Comparison of ENCODE assay signal across 22 cellular contexts in the genomic region with DNA sequence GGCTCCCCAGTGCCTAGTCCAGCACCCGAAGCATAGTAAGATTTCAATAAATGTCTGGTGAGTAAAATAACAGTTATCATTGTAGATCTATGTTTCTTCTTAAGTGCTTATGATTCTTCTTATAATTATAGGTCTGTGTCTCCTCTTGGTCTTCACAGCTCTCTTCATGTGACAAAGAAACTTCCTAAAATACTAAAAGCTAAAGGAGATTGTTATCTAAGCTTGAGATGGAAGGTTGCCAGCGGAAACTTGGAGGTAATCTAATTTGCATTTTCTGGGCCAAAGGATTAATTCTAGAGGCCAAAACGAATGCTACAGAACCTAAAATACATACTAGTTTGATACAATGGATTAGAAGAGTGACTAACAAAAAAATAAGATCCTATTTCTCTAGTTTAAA. TPM values are rescaled to one million over a fixed set of nuclear protein-coding genes. Genes with fewer than 3 reads are reported as not detected.
DNase-seq lines count a peak whose midpoint lies in the region; ATAC-seq and TF ChIP-seq lines count a peak whose summit lies in the region.
"Had no signal": no experiment of that assay in that cellular context is flagged by ENCODE, and none has a peak within 500 bp of the region (broad histone marks: within the 10 kb centered on the region; RNA-seq: fewer than 3 reads in every experiment).

No MANE protein-coding gene starts in this region.

- H3K36me3 ChIP-seq in SK-N-SH (replicated peaks in 1 of 2; ENCODE audit: control insufficient read depth in 1 of 2, insufficient read depth in 2 of 2, low read length in 1 of 2): no peaks in the 10 kb centered on the region
- H3K36me3 ChIP-seq: BE2C; BLaER1 treated with 17β-estradiol and CSF1 and Interleukin-3, amounts not matched to agents 10 nM and 100 nM; HAP-1 had no signal

- no peaks in the 10 kb centered on the region for H4K20me1 ChIP-seq in SK-N-SH (ENCODE audit: insufficient read depth)
- H4K20me1 ChIP-seq: BLaER1 treated with 17β-estradiol and CSF1 and Interleukin-3, amounts not matched to agents 10 nM and 100 nM had no signal

- 35% methylated on average over 3 of the region's 3 CpGs for WGBS in SK-N-SH (ENCODE audit: low lambda C conversion rate)

- no peak overlapping the region for H3K4me3 ChIP-seq in SK-N-SH (ENCODE audit: low read depth in 2 of 2, low read length in 1 of 2)
- H3K4me3 ChIP-seq: BLaER1 treated with 17β-estradiol and CSF1 and Interleukin-3, amounts not matched to agents 10 nM and 100 nM; GM12878; HAP-1 had no signal

- no peak for ATAC-seq in activated CD4-positive, CD25-positive, alpha-beta regulatory T cell treated with anti-CD3 and anti-CD28 coated beads, Interleukin-2, amount 50 U/mL, for 24 hours
- no peak for ATAC-seq in HG03135 (IDR thresholded peaks at IDR 0.05; ENCODE audit: unreplicated experiment)
- ATAC-seq: GM12878 had no signal

- DNase-seq in NCI-H82 (lab: John Stamatoyannopoulos, UW) (peak; percentile 30), NCI-H82 treated with DMSO at 0.1 percent for 48 hours (lab: John Stamatoyannopoulos, UW; ENCODE audit: unreplicated experiment) (no peak), NCI-H2227 treated with DMSO at 0.1 percent for 48 hours (lab: John Stamatoyannopoulos, UW) (peak; percentile 19), SK-N-SH (no peak), HuH-7 (ENCODE audit: low spot score) (no peak)
- DNase-seq: ACHN; AML-193; BE2C; CD4-positive, alpha-beta T cell; CD8-positive, alpha-beta memory T cell; DMS 273 treated with DMSO at 0.1 percent for 48 hours; DMS79; EL; GDM1; GOT3; HFFc6 had no signal

- H3K4me2 ChIP-seq in SK-N-SH: no peak overlapping the region

- H3K4me1 ChIP-seq in SK-N-SH (ENCODE audit: control insufficient read depth in 1 of 2, insufficient read depth in 2 of 2, low read depth in 1 of 2, low read length in 1 of 2): peaks cover 7 to 9% of the 10 kb centered on the region in 2 experiments; a peak in 2 of 4 replicates
- H3K4me1 ChIP-seq: HAP-1 had no signal

- CTCF ChIA-PET in SK-N-SH (lab: Yijun Ruan, JAX): interaction anchor here (0.9 to 4.0 kb wide), 2 partner anchors 43 to 132 kb away, joined by 3 to 22 read pairs; no protein-coding TSS in a partner anchor

- H3K27me3 ChIP-seq in SK-N-SH (ENCODE audit: insufficient read depth): no peaks in the 10 kb centered on the region
- H3K27me3 ChIP-seq: BE2C; BLaER1 treated with 17β-estradiol and CSF1 and Interleukin-3, amounts not matched to agents 10 nM and 100 nM had no signal

- POLR2A ChIA-PET in SK-N-SH (lab: Yijun Ruan, JAX): no interaction called here

- TF ChIP-seq RAD21 in SK-N-SH (IDR thresholded peaks at IDR 0.05; ENCODE audit: low read length): no peak

- TF ChIP-seq CTCF in SK-N-SH (IDR thresholded peaks at IDR 0.05): no peak

- TF ChIP-seq EP300 in SK-N-SH (IDR thresholded peaks at IDR 0.05; ENCODE audit: borderline replicate concordance in 1 of 2, low read depth in 1 of 2, low read length in 1 of 2): peak in 1 of 2 experiments; percentile 27; a peak in 2 of 4 replicates

- H3K27ac ChIP-seq in SK-N-SH (ENCODE audit: low read depth in 2 of 2, low read length in 1 of 2): peak overlapping the region; percentile 22 to 54; a peak in 2 of 4 replicates
- H3K27ac ChIP-seq: 22Rv1; BLaER1 treated with 17β-estradiol and CSF1 and Interleukin-3, amounts not matched to agents 10 nM and 100 nM had no signal

- H3K9me3 ChIP-seq in SK-N-SH: no peaks in the 10 kb centered on the region
- H3K9me3 ChIP-seq: BE2C; BLaER1 treated with 17β-estradiol and CSF1 and Interleukin-3, amounts not matched to agents 10 nM and 100 nM; HAP-1 had no signal

- 0 out of 2 replicates have a peak overlapping the region, but pooled peaks have one; percentile 1 for H2AFZ ChIP-seq in SK-N-SH (ENCODE audit: low read depth)

- no peaks in the 10 kb centered on the region for H3K79me2 ChIP-seq in SK-N-SH (ENCODE audit: insufficient read depth)

- H3F3A ChIP-seq in SK-N-SH (replicated peaks; ENCODE audit: insufficient read depth): no peaks in the 10 kb centered on the region

- H3K9ac ChIP-seq in SK-N-SH: no peak overlapping the region
- H3K9ac ChIP-seq: BLaER1 treated with 17β-estradiol and CSF1 and Interleukin-3, amounts not matched to agents 10 nM and 100 nM had no signal

- no peaks in the 10 kb centered on the region for H3K9me2 ChIP-seq in SK-N-SH

TF ChIP-seq in SK-N-SH, 30 proteins besides CTCF, POLR2A, EP300 and RAD21:
- TF ChIP-seq TCF12 (IDR thresholded peaks at IDR 0.05) (0 out of 2 replicates have a peak, but pooled peaks have one; percentile 30), MEF2A (IDR thresholded peaks at IDR 0.05; ENCODE audit: borderline replicate concordance, low read depth) (no peak), NFIC (IDR thresholded peaks at IDR 0.05; ENCODE audit: borderline replicate concordance) (peak; percentile 40; the same call in 1 of the 2 replicates), FOSL2 (IDR thresholded peaks at IDR 0.05; ENCODE audit: borderline replicate concordance, low read depth) (no peak), MXI1 (IDR thresholded peaks at IDR 0.05; ENCODE audit: low read depth, low read length) (no peak), GATA2 (CRISPR knock-in tag; IDR thresholded peaks at IDR 0.05) (no peak), RFX5 (IDR thresholded peaks at IDR 0.05; ENCODE audit: low read length) (no peak), TAF1 (IDR thresholded peaks at IDR 0.05; ENCODE audit: borderline replicate concordance, low read depth, low read length) (no peak), FOXJ3 (CRISPR knock-in tag; IDR thresholded peaks at IDR 0.05) (no peak)

RNA-seq across cellular contexts. Expression of a gene that starts 13.6 kb away (rescaled TPM):
- polyA plus RNA-seq in SK-N-SH (2012; rRNA removed): 6.1 and 8.4 TPM in 2 replicates
- 4.4 and 4.6 TPM in 2 replicates for polyA plus RNA-seq in SK-N-SH (2012; cell fraction: cytosol; rRNA removed)
- 19.4 and 33.8 TPM in 2 replicates for polyA plus RNA-seq in SK-N-SH (2012; cell fraction: nucleus; rRNA removed)

Comparison
In these comparisons a context has a peak if more than half of its experiments do, and no peak if none do; other contexts are left out.
1. DNase-seq: peak in NCI-H82 (single experiment) and NCI-H2227 treated with DMSO at 0.1 percent for 48 hours (single experiment); none in NCI-H82 treated with DMSO at 0.1 percent for 48 hours (single experiment), SK-N-SH (single experiment) and HuH-7 (single experiment).